ENCODE assay signal across 18 cellular contexts in the genomic region with DNA sequence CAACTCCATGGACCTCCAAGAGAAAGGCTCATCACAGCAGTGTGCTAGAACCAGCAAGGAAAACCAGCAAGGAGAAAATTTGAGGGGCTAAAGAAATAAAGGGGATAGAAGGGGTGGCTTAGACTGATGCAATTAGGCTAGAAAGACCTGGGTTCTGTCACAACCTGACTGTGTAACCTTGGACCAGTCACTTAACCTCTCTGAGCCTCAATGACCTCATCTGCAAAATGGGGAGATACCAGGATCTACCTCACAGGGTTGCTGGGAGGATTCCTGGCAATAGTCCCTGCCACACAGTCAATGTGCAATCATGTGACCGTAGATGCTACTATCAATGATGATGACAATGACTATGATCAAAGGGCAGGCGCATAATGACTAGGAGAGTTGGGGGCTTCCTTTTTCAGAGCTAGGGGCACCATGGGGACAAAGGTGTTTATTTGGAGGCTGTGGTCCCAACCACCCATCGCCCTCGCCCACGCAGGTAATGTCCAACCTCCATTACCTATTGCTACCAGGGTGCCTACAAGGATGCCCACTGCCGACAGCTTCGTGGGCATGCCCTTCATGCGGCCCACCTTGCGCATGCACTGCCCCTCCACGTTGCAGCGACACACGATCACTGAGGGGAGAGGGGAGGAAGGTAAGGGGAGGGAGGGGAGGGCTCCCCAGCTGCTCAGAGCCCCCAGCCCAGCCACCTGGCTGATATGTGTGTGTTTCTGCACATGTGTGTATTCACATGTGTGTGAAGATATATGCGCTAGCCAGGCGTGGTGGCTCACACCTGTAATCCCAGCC. TPM values are rescaled to one million over a fixed set of nuclear protein-coding genes. Genes with fewer than 3 reads are reported as not detected.
"Had no signal": no experiment of that assay in that cellular context is flagged by ENCODE, and none has a peak within 500 bp of the region (broad histone marks: within the 10 kb centered on the region; RNA-seq: fewer than 3 reads in every experiment).

No MANE protein-coding gene starts in this region.

- H3K36me3 Mint-ChIP-seq: activated naive CD4-positive, alpha-beta T cell treated with anti-CD3 and anti-CD28 coated beads, Interleukin-2, amount 50 U/mL, for 24 hours; T-cell had no signal

- H3K4me3 Mint-ChIP-seq: activated CD8-positive, alpha-beta T cell treated with anti-CD3 and anti-CD28 coated beads for 36 hours; activated naive CD4-positive, alpha-beta T cell treated with anti-CD3 and anti-CD28 coated beads, Interleukin-2, amount 50 U/mL, for 24 hours; activated T-cell treated with anti-CD3 and anti-CD28 coated beads, Interleukin-2, amount 50 U/mL, for 72 hours; T-cell had no signal

- DNase-seq: activated CD4-positive, CD25-positive, alpha-beta regulatory T cell; activated CD8-positive, alpha-beta memory T cell treated with anti-CD3 and anti-CD28 coated beads, Interleukin-2, amount 50 U/mL, for 4 hours; activated naive CD4-positive, alpha-beta T cell; activated T-cell treated with anti-CD3 and anti-CD28 coated beads, Interleukin-2, amount 50 U/mL, for 72 hours; central memory CD4-positive, alpha-beta T cell; NCI-H1105; NCI-H1436; NCI-H187; NCI-H2081 treated with DMSO at 0.1 percent for 48 hours; NCI-H446; NCI-H524; SHP77 treated with DMSO at 0.1 percent for 48 hours; T-cell had no signal

- H3K27ac Mint-ChIP-seq: activated CD8-positive, alpha-beta T cell treated with anti-CD3 and anti-CD28 coated beads for 36 hours; activated naive CD4-positive, alpha-beta T cell treated with anti-CD3 and anti-CD28 coated beads, Interleukin-2, amount 50 U/mL, for 24 hours; activated T-cell treated with anti-CD3 and anti-CD28 coated beads, Interleukin-2, amount 50 U/mL, for 72 hours; T-cell had no signal

- H3K9me3 Mint-ChIP-seq: activated CD8-positive, alpha-beta T cell treated with anti-CD3 and anti-CD28 coated beads for 36 hours; activated naive CD4-positive, alpha-beta T cell treated with anti-CD3 and anti-CD28 coated beads, Interleukin-2, amount 50 U/mL, for 24 hours; activated T-cell treated with anti-CD3 and anti-CD28 coated beads, Interleukin-2, amount 50 U/mL, for 72 hours; T-cell had no signal

- H3K27me3 Mint-ChIP-seq: activated CD8-positive, alpha-beta T cell treated with anti-CD3 and anti-CD28 coated beads for 36 hours; activated naive CD4-positive, alpha-beta T cell treated with anti-CD3 and anti-CD28 coated beads, Interleukin-2, amount 50 U/mL, for 24 hours; T-cell had no signal

- ATAC-seq: T-cell had no signal

RNA-seq across cellular contexts. Expression of a gene that starts 9.7 kb away (rescaled TPM):
- total RNA-seq: activated CD8-positive, alpha-beta T cell treated with anti-CD3 and anti-CD28 coated beads for 36 hours; activated T-cell treated with anti-CD3 and anti-CD28 coated beads, Interleukin-2, amount 50 U/mL, for 72 hours; aorta; breast epithelium; T-cell; T-helper 2 cell treated with Interferon-gamma antibody and Interleukin-4, amounts not matched to agents 100 ng/mL and 5 ng/mL, for 36 hours had no signal
